Comparison of ENCODE assay signal across 9 cellular contexts in genomic region chr12:29066061-29066588, GRCh38.
DNase-seq lines count a peak whose midpoint lies in the region; TF ChIP-seq lines count a peak whose summit lies in the region.
"Had no signal": no experiment of that assay in that cellular context is flagged by ENCODE, and none has a peak within 500 bp of the region (broad histone marks: within the 10 kb centered on the region; RNA-seq: fewer than 3 reads in every experiment).

No MANE protein-coding gene starts in this region.

- peak overlapping the region; percentile 27 for H3K27ac ChIP-seq in ectodermal cell (ENCODE audit: insufficient read depth, low read depth, low read length, poor library complexity, severe bottlenecking)
- H3K27ac ChIP-seq in sigmoid colon: no peak overlapping the region

- H3K36me3 ChIP-seq in ectodermal cell (ENCODE audit: control insufficient read depth, insufficient read depth, low read length) (no peaks in the 10 kb centered on the region), sigmoid colon (no peaks in the 10 kb centered on the region), BE2C (no peaks in the 10 kb centered on the region)

- TF ChIP-seq POLR2A in sigmoid colon (IDR thresholded peaks at IDR 0.05): no peak

- peaks cover 24% of the 10 kb centered on the region for H3K27me3 ChIP-seq in ectodermal cell (ENCODE audit: control insufficient read depth, insufficient read depth, low read length, poor library complexity, severe bottlenecking)
- no peaks in the 10 kb centered on the region for H3K27me3 ChIP-seq in sigmoid colon
- no peaks in the 10 kb centered on the region for H3K27me3 ChIP-seq in BE2C

- TF ChIP-seq EP300 in sigmoid colon (IDR thresholded peaks at IDR 0.05): no peak

- H3K4me1 ChIP-seq in ectodermal cell (ENCODE audit: control insufficient read depth, insufficient read depth, low read length) (peaks cover 5% of the 10 kb centered on the region), sigmoid colon (peaks cover 0 to 5% (median 2%) of the 10 kb centered on the region in 4 donors), BE2C (peaks cover 3% of the 10 kb centered on the region; the same call in 1 of the 2 replicates)

- H3K4me3 ChIP-seq in LNCaP clone FGC (ENCODE audit: low read depth, low read length) (no peak overlapping the region), ectodermal cell (ENCODE audit: insufficient read depth, low read depth, low read length) (no peak overlapping the region), sigmoid colon (no peak overlapping the region), BE2C (ENCODE audit: low read depth, low read length) (no peak overlapping the region)

- DNase-seq in activated CD4-positive, alpha-beta T cell treated with anti-CD3 and anti-CD28 coated beads for 48 hours: peak; percentile 18
- no peak for DNase-seq in activated CD4-positive, alpha-beta T cell treated with anti-CD3 and anti-CD28 coated beads for 1 hour
- DNase-seq in LNCaP clone FGC (ENCODE audit: low read depth) (peak; percentile 25), sigmoid colon (peak; percentile 70), SHP77 treated with DMSO at 0.1 percent for 48 hours (lab: John Stamatoyannopoulos, UW) (no peak), COR-L47 (lab: John Stamatoyannopoulos, UW) (no peak), BE2C (no peak)
- DNase-seq: mesendoderm had no signal

- TF ChIP-seq CTCF in LNCaP clone FGC (IDR thresholded peaks at IDR 0.05; ENCODE audit: control insufficient read depth, extremely low read depth, insufficient read depth) (no peak), sigmoid colon (IDR thresholded peaks at IDR 0.05) (no peak), BE2C (IDR thresholded peaks at IDR 0.05; ENCODE audit: low read depth, low read length) (no peak)

- H3K9me3 ChIP-seq in ectodermal cell (ENCODE audit: control insufficient read depth, low read length) (no peaks in the 10 kb centered on the region), sigmoid colon (no peaks in the 10 kb centered on the region), BE2C (no peaks in the 10 kb centered on the region)

- intact Hi-C loops in sigmoid colon (cut with DNase I): no loop called here

- 74 to 75% methylated on average over 1 of the region's 1 CpG for WGBS in ectodermal cell, 2 experiments
- WGBS in sigmoid colon, 2 donors: 67 to 69% methylated on average over 1 of the region's 1 CpG

Comparison
In these comparisons a context has a peak if more than half of its experiments do, and no peak if none do; other contexts are left out.
1. DNase-seq: peak in activated CD4-positive, alpha-beta T cell treated with anti-CD3 and anti-CD28 coated beads for 48 hours (single experiment), LNCaP clone FGC (single experiment) and sigmoid colon (single experiment); none in activated CD4-positive, alpha-beta T cell treated with anti-CD3 and anti-CD28 coated beads for 1 hour (single experiment), SHP77 treated with DMSO at 0.1 percent for 48 hours (single experiment), COR-L47 (single experiment) and BE2C (single experiment).